17 cellular contexts compared by ENCODE assay signal in the genomic region with DNA sequence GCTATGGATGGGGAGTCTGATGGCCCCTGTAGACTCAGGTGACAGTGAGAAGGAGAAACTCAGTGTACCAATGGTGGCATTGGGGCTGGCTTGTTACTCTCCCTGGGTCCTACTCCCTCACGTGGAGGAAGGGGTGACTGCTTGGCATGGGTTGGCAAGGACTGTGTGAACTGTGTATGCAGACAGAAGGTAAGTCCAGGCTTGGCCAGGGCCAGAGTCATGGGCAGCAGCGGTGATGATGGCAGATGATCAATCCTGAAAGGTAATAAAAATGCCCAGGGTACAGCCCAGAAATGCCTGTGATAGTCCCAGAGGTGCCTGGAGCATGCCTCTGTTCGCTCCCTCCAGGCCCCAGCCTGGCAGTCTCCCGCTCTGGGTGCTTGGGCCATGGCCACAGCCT.
DNase-seq lines count a peak whose midpoint lies in the region; ATAC-seq, FAIRE-seq and TF ChIP-seq lines count a peak whose summit lies in the region.
"Had no signal": no experiment of that assay in that cellular context is flagged by ENCODE, and none has a peak within 500 bp of the region (broad histone marks: within the 10 kb centered on the region; RNA-seq: fewer than 3 reads in every experiment).

No MANE protein-coding gene starts in this region.

- H4K5ac ChIP-seq in IMR-90 (ENCODE audit: low read depth, low read length) = no peak overlapping the region

- intact Hi-C loops in IMR-90 (cut with micrococcal nuclease) (no loop called here), GM12878 (cut with micrococcal nuclease; ENCODE audit: unreplicated experiment) (no loop called here)

- H3K56ac ChIP-seq in IMR-90 (ENCODE audit: extremely low read depth, insufficient read depth, low read length) = no peak overlapping the region

- dilution Hi-C loops in IMR-90 (cut with HindIII; ENCODE audit: low sequenced_read_pairs, unreplicated experiment) = no loop called here

- SMC1A ChIA-PET in GM12878 (lab: Charles Lee; ENCODE audit: uncharacterized antibody, unreplicated experiment) = interaction anchor here (0.7 to 1.2 kb wide), 2 partner anchors 56 to 152 kb away, joined by 3 read pairs; no protein-coding TSS in a partner anchor

- H3K4ac ChIP-seq in IMR-90 (ENCODE audit: low read depth, low read length) (no peak overlapping the region; the same call in 1 of the 2 replicates), mesenchymal stem cell (ENCODE audit: low read depth in 1 of 2, low read length in 2 of 2) (no peak overlapping the region)

- H2AK9ac ChIP-seq in IMR-90 (replicated peaks; ENCODE audit: low read depth, low read length, poor library complexity) = no peak overlapping the region

- DNase-seq in IMR-90 (no peak), GM12878 (ENCODE audit: low read depth, low spot score) (no peak), mesenchymal stem cell (no peak), NCI-H82 treated with DMSO at 0.1 percent for 48 hours (lab: John Stamatoyannopoulos, UW; ENCODE audit: unreplicated experiment) (no peak), SW 1271 (lab: John Stamatoyannopoulos, UW) (no peak)
- DNase-seq in activated CD4-positive, alpha-beta T cell treated with anti-CD3 and anti-CD28 coated beads for 4 hours = no peak
- DNase-seq: BE2C; Caco-2; CD8-positive, alpha-beta memory T cell; DND-41; GDM1; HCEC 1CT; HFFc6 had no signal

- H4K20me1 ChIP-seq in IMR-90 (ENCODE audit: insufficient read depth, low read length) = peaks cover 97% of the 10 kb centered on the region
- H4K20me1 ChIP-seq in GM12878 (ENCODE audit: control insufficient read depth, insufficient read depth) = no peaks in the 10 kb centered on the region; the same call in none of the 2 replicates

- H3K4me2 ChIP-seq in IMR-90 (ENCODE audit: low read depth, low read length) = no peak overlapping the region
- H3K4me2 ChIP-seq in GM12878 (ENCODE audit: control insufficient read depth, insufficient read depth) = no peak overlapping the region
- H3K4me2 ChIP-seq in mesenchymal stem cell (ENCODE audit: low read length, poor library complexity, severe bottlenecking) = no peak overlapping the region
- H3K4me2 ChIP-seq: A549 had no signal

- in situ Hi-C loops in IMR-90 (cut with MboI; ENCODE audit: low sequenced_read_pairs) = no loop called here
- in situ Hi-C loops in GM12878 (cut with MboI) = no loop called here

- H2BK12ac ChIP-seq in mesenchymal stem cell (ENCODE audit: low read length in 2 of 2) = peak overlapping the region in 1 of 2 experiments; percentile 60

- H2BK15ac ChIP-seq in IMR-90 (ENCODE audit: low read depth, low read length) (no peak overlapping the region), mesenchymal stem cell (ENCODE audit: low read depth, poor library complexity, severe bottlenecking) (peak overlapping the region; percentile 17)

- H3K79me1 ChIP-seq in IMR-90 (ENCODE audit: low read depth in 1 of 2, low read length in 2 of 2) (peaks cover 42 to 100% of the 10 kb centered on the region in 2 experiments), mesenchymal stem cell (replicated peaks; ENCODE audit: low read length, poor library complexity, severe bottlenecking) (peaks cover 55% of the 10 kb centered on the region)

- H2AK5ac ChIP-seq in IMR-90 (ENCODE audit: low read depth, low read length) (0 out of 2 replicates have a peak overlapping the region, but pooled peaks have one; percentile 11), mesenchymal stem cell (ENCODE audit: low read length, severe bottlenecking) (no peak overlapping the region)

- H2AFZ ChIP-seq in IMR-90 (replicated peaks; ENCODE audit: low read length, poor library complexity) (no peak overlapping the region), GM12878 (ENCODE audit: control insufficient read depth, low read depth, low read length) (no peak overlapping the region), mesenchymal stem cell (ENCODE audit: low read depth, low read length) (no peak overlapping the region)

- H3K9ac ChIP-seq in IMR-90 (ENCODE audit: low read depth, low read length) = no peak overlapping the region
- no peak overlapping the region for H3K9ac ChIP-seq in GM12878 (ENCODE audit: control insufficient read depth, insufficient read depth, low read length)
- H3K9ac ChIP-seq in mesenchymal stem cell (ENCODE audit: low read length) = no peak overlapping the region

- peaks cover 35% of the 10 kb centered on the region for H3K4me1 ChIP-seq in IMR-90 (ENCODE audit: control insufficient read depth, insufficient read depth, low read length)
- H3K4me1 ChIP-seq in GM12878 (ENCODE audit: control insufficient read depth, insufficient read depth, low read length) = no peaks in the 10 kb centered on the region
- H3K4me1 ChIP-seq in mesenchymal stem cell (ENCODE audit: control insufficient read depth, insufficient read depth, low read depth, low read length) = peaks cover 41% of the 10 kb centered on the region
- H3K4me1 ChIP-seq: A549, BE2C had no signal

- H3K14ac ChIP-seq in IMR-90 (replicated peaks; ENCODE audit: low read depth, low read length) = no peak overlapping the region
- H3K14ac ChIP-seq in mesenchymal stem cell (ENCODE audit: low read length in 2 of 2) = peak overlapping the region in 1 of 2 experiments; percentile 68

- H4K8ac ChIP-seq in IMR-90 (ENCODE audit: low read depth in 2 of 2, low read length in 2 of 2) = no peak overlapping the region
- no peak overlapping the region for H4K8ac ChIP-seq in mesenchymal stem cell (ENCODE audit: low read length)

- H2BK5ac ChIP-seq in IMR-90 (ENCODE audit: low read depth, low read length, poor library complexity, severe bottlenecking) (no peak overlapping the region), mesenchymal stem cell (ENCODE audit: low read depth, low read length, poor library complexity, severe bottlenecking) (no peak overlapping the region)

- H2BK120ac ChIP-seq in IMR-90 (ENCODE audit: low read depth, low read length) (no peak overlapping the region), mesenchymal stem cell (ENCODE audit: low read depth, low read length) (no peak overlapping the region)

- H3K23ac ChIP-seq in IMR-90 (ENCODE audit: low read depth, low read length) (no peak overlapping the region), mesenchymal stem cell (ENCODE audit: low read length in 2 of 2) (peak overlapping the region in 1 of 2 experiments; percentile 14)

- TF ChIP-seq CTCF in IMR-90 (conservative IDR thresholded peaks at IDR 0.05; ENCODE audit: low read depth, low read length) (no peak), GM12878 (IDR thresholded peaks at IDR 0.05 in 2 of 3, conservative IDR thresholded peaks at IDR 0.05 in 1 of 3; ENCODE audit: control insufficient read depth in 2 of 3, extremely low read depth in 1 of 3, insufficient read depth in 1 of 3, low read depth in 3 of 3, low read length in 3 of 3) (no peak)

- H3K27ac ChIP-seq in IMR-90 (ENCODE audit: insufficient read depth, low read length) (no peak overlapping the region), GM12878 (ENCODE audit: control insufficient read depth, insufficient read depth) (no peak overlapping the region), mesenchymal stem cell (ENCODE audit: low read length, poor library complexity, severe bottlenecking) (no peak overlapping the region)
- H3K27ac ChIP-seq: A549 had no signal

- H3K36me3 ChIP-seq in IMR-90 (ENCODE audit: control insufficient read depth, insufficient read depth, low read length) (no peaks in the 10 kb centered on the region), GM12878 (ENCODE audit: control insufficient read depth in 2 of 2, insufficient read depth in 2 of 2, low read length in 1 of 2) (no peaks in the 10 kb centered on the region), mesenchymal stem cell (ENCODE audit: control insufficient read depth in 1 of 2, insufficient read depth in 2 of 2, low read depth in 1 of 2, low read length in 2 of 2) (peaks cover 0 to 3% of the 10 kb centered on the region in 2 experiments)
- H3K36me3 ChIP-seq: BE2C had no signal

- CTCF ChIA-PET in IMR-90 (lab: Yijun Ruan, JAX) = no interaction called here
- CTCF ChIA-PET in GM12878 (lab: Yijun Ruan, JAX) = interaction anchor here (1.2 kb wide), 1 partner anchor 227 kb away, joined by 3 read pairs; no protein-coding TSS in a partner anchor

- ATAC-seq in IMR-90 (ENCODE audit: low read depth) (no peak), GM12878 (peak; percentile 37; the same call in 2 of the 3 replicates)
- ATAC-seq: HepG2 had no signal

- H3K27me3 ChIP-seq in IMR-90 (ENCODE audit: control insufficient read depth, insufficient read depth, low read length) = no peaks in the 10 kb centered on the region
- H3K27me3 ChIP-seq in GM12878 (replicated peaks in 1 of 2; ENCODE audit: control insufficient read depth in 2 of 2, insufficient read depth in 2 of 2, low read length in 1 of 2) = no peaks in the 10 kb centered on the region; a peak in 1 of 4 replicates
- peaks cover 0 to 18% of the 10 kb centered on the region in 2 experiments for H3K27me3 ChIP-seq in mesenchymal stem cell (ENCODE audit: control insufficient read depth in 1 of 2, insufficient read depth in 1 of 2, low read length in 2 of 2)
- H3K27me3 ChIP-seq: BE2C had no signal

- RAD21 ChIA-PET in GM12878 (lab: Charles Lee; ENCODE audit: unreplicated experiment) = interaction anchor here (1.0 kb wide), 1 partner anchor 228 kb away, joined by 3 read pairs; no protein-coding TSS in a partner anchor

- peaks cover 43% of the 10 kb centered on the region for H3K9me1 ChIP-seq in IMR-90 (ENCODE audit: insufficient read depth, low read length)

- H3K79me2 ChIP-seq in GM12878 (ENCODE audit: control insufficient read depth, insufficient read depth, low read length) = no peaks in the 10 kb centered on the region; the same call in 1 of the 2 replicates

- no peak for TF ChIP-seq EP300 in GM12878 (IDR thresholded peaks at IDR 0.05; ENCODE audit: borderline replicate concordance in 1 of 2, control insufficient read depth in 1 of 2, low read depth in 2 of 2, low read length in 2 of 2)

- H3K18ac ChIP-seq in IMR-90 (ENCODE audit: low read depth, low read length) = no peak overlapping the region
- peak overlapping the region in 1 of 2 experiments; percentile 16 for H3K18ac ChIP-seq in mesenchymal stem cell (ENCODE audit: low read depth in 1 of 2, low read length in 2 of 2)

- H3K9me3 ChIP-seq in IMR-90 (ENCODE audit: control insufficient read depth, insufficient read depth, low read length) = no peaks in the 10 kb centered on the region
- H3K9me3 ChIP-seq in GM12878 (replicated peaks; ENCODE audit: control insufficient read depth, insufficient read depth, low read length) = no peaks in the 10 kb centered on the region
- no peaks in the 10 kb centered on the region for H3K9me3 ChIP-seq in mesenchymal stem cell (ENCODE audit: control insufficient read depth, low read length)
- H3K9me3 ChIP-seq: A549, BE2C, Caco-2 had no signal

- POLR2A ChIA-PET in IMR-90 (lab: Charles Lee; ENCODE audit: unreplicated experiment) (no interaction called here), GM12878 (lab: Charles Lee) (no interaction called here)

- H3K4me3 ChIP-seq in IMR-90 (ENCODE audit: insufficient read depth, low read depth, low read length) (no peak overlapping the region), GM12878 (no peak overlapping the region), mesenchymal stem cell (ENCODE audit: insufficient read depth in 1 of 2, low read depth in 1 of 2, low read length in 2 of 2) (no peak overlapping the region)
- H3K4me3 ChIP-seq: A549 had no signal

- no peak for FAIRE-seq in GM12878 (lab: Jason Lieb, UNC)
- FAIRE-seq: A549, GM19239, HepG2, HTR-8/SVneo had no signal

- H4K91ac ChIP-seq in IMR-90 (ENCODE audit: insufficient read depth, low read depth, low read length) (no peak overlapping the region), mesenchymal stem cell (ENCODE audit: low read length) (peak overlapping the region; percentile 52)

- 100% methylated on average over 2 of the region's 4 CpGs; no CpG with 5 or more reads in 1 of the 2 experiments for WGBS in IMR-90 (ENCODE audit: extremely low coverage in 2 of 2, insufficient read length in 1 of 2), 2 experiments
- 44% methylated on average over 4 of the region's 4 CpGs for WGBS in GM12878 (ENCODE audit: insufficient coverage, insufficient replicate concordance, low lambda C conversion rate, missing lambda C conversion rate)
- 89% methylated on average over 4 of the region's 4 CpGs for WGBS in mesenchymal stem cell

- TF ChIP-seq RAD21 in IMR-90 (IDR thresholded peaks at IDR 0.05; ENCODE audit: low read length) (no peak), GM12878 (IDR thresholded peaks at IDR 0.05; ENCODE audit: insufficient read depth, low read depth, low read length) (no peak)

- H2BK20ac ChIP-seq in IMR-90 (ENCODE audit: low read depth, low read length) = no peak overlapping the region

- TF ChIP-seq POLR2A in IMR-90 (IDR thresholded peaks at IDR 0.05; ENCODE audit: low read depth, low read length) = no peak
- TF ChIP-seq POLR2A in GM12878 (IDR thresholded peaks at IDR 0.05; ENCODE audit: low read depth, low read length) = no peak

- BruUV-seq in IMR-90 (replicated peaks; lab: Mats Ljungman, UMichigan) = no TSS peak
- no TSS peak for BruUV-seq in GM12878 (replicated peaks; lab: Mats Ljungman, UMichigan)
